In genomic region chr14:101071493-101071891, GRCh38 we compare ENCODE assay signal across 17 cellular contexts.
DNase-seq lines count a peak whose midpoint lies in the region; ATAC-seq and TF ChIP-seq lines count a peak whose summit lies in the region.
"Had no signal": no experiment of that assay in that cellular context is flagged by ENCODE, and none has a peak within 500 bp of the region (broad histone marks: within the 10 kb centered on the region; RNA-seq: fewer than 3 reads in every experiment).

No MANE protein-coding gene starts in this region.

- H3K4me3 Mint-ChIP-seq in brain: peak overlapping the region in 2 of 5 experiments; percentile 10 to 20
- H3K4me3 Mint-ChIP-seq in mesothelial cell of epicardium: no peak overlapping the region
- H3K4me3 Mint-ChIP-seq: activated naive CD8-positive, alpha-beta T cell; GM23338; stimulated activated naive B cell treated with anti-CD40 and anti-IgM and Interleukin-4, amounts not matched to agents 10 μg/mL and 1 μg/mL and 100 μg/mL, for 72 hours had no signal

- no peaks in the 10 kb centered on the region for H3K4me1 ChIP-seq in upper lobe of left lung
- no peaks in the 10 kb centered on the region for H3K4me1 ChIP-seq in HAP-1
- H3K4me1 ChIP-seq: gastrocnemius medialis had no signal

- H3K9me3 Mint-ChIP-seq in brain (peaks cover 0 to 12% (median 0%) of the 10 kb centered on the region in 5 experiments), mesothelial cell of epicardium (no peaks in the 10 kb centered on the region)
- H3K9me3 Mint-ChIP-seq: stimulated activated naive B cell treated with anti-CD40 and anti-IgM and Interleukin-4, amounts not matched to agents 10 μg/mL and 1 μg/mL and 100 μg/mL, for 72 hours had no signal

- H3K27ac Mint-ChIP-seq in brain: peak overlapping the region in 4 of 5 experiments; percentile 49 to 95 (median 76)
- peak overlapping the region; percentile 75 for H3K27ac Mint-ChIP-seq in mesothelial cell of epicardium
- H3K27ac Mint-ChIP-seq: activated naive CD8-positive, alpha-beta T cell; GM23338; stimulated activated naive B cell treated with anti-CD40 and anti-IgM and Interleukin-4, amounts not matched to agents 10 μg/mL and 1 μg/mL and 100 μg/mL, for 72 hours had no signal

- peak; percentile 32 for DNase-seq in Right ventricle myocardium inferior (ENCODE audit: missing footprints)
- DNase-seq in left cardiac atrium: no peak
- DNase-seq in mesothelial cell of epicardium (ENCODE audit: low spot score in 2 of 2, unreplicated experiment in 2 of 2): peak in 1 of 2 experiments; percentile 37
- peak; percentile 18 to 75 for DNase-seq in upper lobe of left lung
- no peak for DNase-seq in HAP-1 (ENCODE audit: low spot score in 2 of 2)
- DNase-seq in stimulated activated naive CD4-positive, alpha-beta T cell treated with Interleukin-2 at 50 U/mL for 16 hours (lab: John Stamatoyannopoulos, UW): no peak
- no peak for DNase-seq in activated CD4-positive, alpha-beta T cell treated with anti-CD3 and anti-CD28 coated beads, Interleukin-2, amount 50 U/mL, for 1 hour
- DNase-seq: activated CD4-positive, CD25-positive, alpha-beta regulatory T cell; gastrocnemius medialis; midbrain; NCI-H2107; NCI-H774; stimulated activated naive B cell treated with anti-CD40 and anti-IgM and Interleukin-4, amounts not matched to agents 10 μg/mL and 1 μg/mL and 100 μg/mL, for 72 hours had no signal

- H3K4me3 ChIP-seq in upper lobe of left lung (no peak overlapping the region), HAP-1 (no peak overlapping the region)
- H3K4me3 ChIP-seq: gastrocnemius medialis, GM12878, GM23338 had no signal

- H3K27ac ChIP-seq in upper lobe of left lung: no peak overlapping the region
- H3K27ac ChIP-seq: gastrocnemius medialis had no signal

- H3K9me3 ChIP-seq in upper lobe of left lung: no peaks in the 10 kb centered on the region
- H3K9me3 ChIP-seq in HAP-1: no peaks in the 10 kb centered on the region
- H3K9me3 ChIP-seq: gastrocnemius medialis had no signal

- TF ChIP-seq CTCF in brain (conservative IDR thresholded peaks at IDR 0.05): no peak
- no peak for TF ChIP-seq CTCF in mesothelial cell of epicardium (IDR thresholded peaks at IDR 0.05; ENCODE audit: unreplicated experiment)
- no peak for TF ChIP-seq CTCF in upper lobe of left lung (IDR thresholded peaks at IDR 0.05)

- no peaks in the 10 kb centered on the region for H3K36me3 ChIP-seq in upper lobe of left lung
- no peaks in the 10 kb centered on the region for H3K36me3 ChIP-seq in HAP-1 (replicated peaks)
- H3K36me3 ChIP-seq: gastrocnemius medialis had no signal

- no peak for TF ChIP-seq POLR2A in upper lobe of left lung (IDR thresholded peaks at IDR 0.05)

- in situ Hi-C loops in HAP-1 (cut with MboI; ENCODE audit: low sequenced_read_pairs): no loop called here

- ATAC-seq in Right ventricle myocardium inferior: no peak
- ATAC-seq in left cardiac atrium: no peak
- no peak for ATAC-seq in upper lobe of left lung (ENCODE audit: low FRiP score in 2 of 2)
- ATAC-seq: gastrocnemius medialis; GM12878; GM23338; stimulated activated naive B cell treated with anti-CD40 and anti-IgM and Interleukin-4, amounts not matched to agents 10 μg/mL and 1 μg/mL and 100 μg/mL, for 72 hours had no signal

- H3K27me3 Mint-ChIP-seq in brain (peaks cover 6% of the 10 kb centered on the region), mesothelial cell of epicardium (ENCODE audit: low read depth) (peaks cover 4% of the 10 kb centered on the region)

- no peaks in the 10 kb centered on the region for H3K36me3 Mint-ChIP-seq in brain
- H3K36me3 Mint-ChIP-seq in mesothelial cell of epicardium: no peaks in the 10 kb centered on the region
- H3K36me3 Mint-ChIP-seq: activated naive CD8-positive, alpha-beta T cell; stimulated activated naive B cell treated with anti-CD40 and anti-IgM and Interleukin-4, amounts not matched to agents 10 μg/mL and 1 μg/mL and 100 μg/mL, for 72 hours had no signal

- no peak for TF ChIP-seq EP300 in upper lobe of left lung (IDR thresholded peaks at IDR 0.05)

- intact Hi-C loops in Right ventricle myocardium inferior (cut with DNase I) (no loop called here), left cardiac atrium (cut with DNase I) (no loop called here)

- peaks cover 74% of the 10 kb centered on the region for H3K4me1 Mint-ChIP-seq in brain
- H3K4me1 Mint-ChIP-seq in mesothelial cell of epicardium: peaks cover 23% of the 10 kb centered on the region

- peaks cover 0 to 3% (median 0%) of the 10 kb centered on the region in 4 donors for H3K27me3 ChIP-seq in upper lobe of left lung
- no peaks in the 10 kb centered on the region for H3K27me3 ChIP-seq in HAP-1 (ENCODE audit: low read depth)

- WGBS in upper lobe of left lung, 2 donors: 70% methylated on average over 8 to 12 of the region's 12 CpGs

Comparison
In these comparisons a context has a peak if more than half of its experiments do, and no peak if none do; other contexts are left out.
1. DNase-seq: peak in Right ventricle myocardium inferior (single experiment) and upper lobe of left lung (2 of 2); none in left cardiac atrium (single experiment), HAP-1 (0 of 2), stimulated activated naive CD4-positive, alpha-beta T cell treated with Interleukin-2 at 50 U/mL for 16 hours (single experiment) and activated CD4-positive, alpha-beta T cell treated with anti-CD3 and anti-CD28 coated beads, Interleukin-2, amount 50 U/mL, for 1 hour (single experiment).